In genomic region chr19:16066611-16067104, GRCh38 we compare ENCODE assay signal across 8 cellular contexts. TPM values are rescaled to one million over a fixed set of nuclear protein-coding genes. Genes with fewer than 3 reads are reported as not detected.
DNase-seq lines count a peak whose midpoint lies in the region; ATAC-seq and TF ChIP-seq lines count a peak whose summit lies in the region.

No MANE protein-coding gene starts in this region.

- in situ Hi-C loops in brain microvascular endothelial cell (cut with HindIII; ENCODE audit: low pct_ligation_motif_present, low sequenced_read_pairs): no loop called here

- no peak for ATAC-seq in HG02588 (IDR thresholded peaks at IDR 0.05; ENCODE audit: unreplicated experiment)
- no peak for ATAC-seq in HG03571 (IDR thresholded peaks at IDR 0.05; ENCODE audit: unreplicated experiment)

- peak; percentile 34 for DNase-seq in SKM-1 treated with dmso at 0.1 percent for 144 hours (lab: John Stamatoyannopoulos, UW; ENCODE audit: unreplicated experiment)
- DNase-seq in SKM-1 (lab: John Stamatoyannopoulos, UW; ENCODE audit: unreplicated experiment): no peak
- DNase-seq in RWPE1 (ENCODE audit: low spot score): peak; percentile 72
- DNase-seq in brain microvascular endothelial cell: peak; percentile 76
- DNase-seq in lung microvascular endothelial cell (ENCODE audit: low read depth in 2 of 2): peak; percentile 87 to 91

- CTCF ChIA-PET in RWPE1 (lab: Yijun Ruan, JAX): interaction anchor here (1.0 to 1.4 kb wide), 2 partner anchors 9 to 25 kb away, joined by 4 to 5 read pairs; no protein-coding TSS in a partner anchor

- no peaks in the 10 kb centered on the region for H3K4me1 ChIP-seq in urinary bladder (ENCODE audit: insufficient read depth)

- POLR2A ChIA-PET in RWPE1 (lab: Yijun Ruan, JAX; ENCODE audit: low non-redundant PET): interaction anchor here (0.6 to 0.7 kb wide), 5 partner anchors 10 to 724 kb away, joined by 3 to 4 read pairs (median 4); partner anchors contain the start of gene TPM4

- 43% methylated on average over 6 of the region's 6 CpGs for WGBS in urinary bladder

- no peak for TF ChIP-seq CTCF in RWPE1 (conservative IDR thresholded peaks at IDR 0.05; ENCODE audit: low read depth)
- TF ChIP-seq CTCF in brain microvascular endothelial cell (IDR thresholded peaks at IDR 0.05; ENCODE audit: low read depth, low read length, missing control alignments): peak; percentile 51

- peak overlapping the region; percentile 90 for H3K27ac ChIP-seq in RWPE1
- H3K27ac ChIP-seq in brain microvascular endothelial cell: peak overlapping the region; percentile 89
- H3K27ac ChIP-seq in urinary bladder (ENCODE audit: low read depth): peak overlapping the region; percentile 85

- H3K4me3 ChIP-seq in brain microvascular endothelial cell (ENCODE audit: low read depth, low read length) (no peak overlapping the region), urinary bladder (ENCODE audit: low read depth, low read length) (no peak overlapping the region)

- H3K36me3 ChIP-seq in brain microvascular endothelial cell (replicated peaks) (no peaks in the 10 kb centered on the region), urinary bladder (ENCODE audit: insufficient read depth) (no peaks in the 10 kb centered on the region)

- no peaks in the 10 kb centered on the region for H3K27me3 ChIP-seq in brain microvascular endothelial cell (replicated peaks)

RNA-seq across cellular contexts. Expression of gene TPM4, which starts 9.6 kb away (rescaled TPM):
- 301 and 363 TPM in 2 replicates for total RNA-seq in lung microvascular endothelial cell
- 438 TPM for total RNA-seq in urinary bladder
- polyA plus RNA-seq in urinary bladder: 424 TPM

RNA-seq across cellular contexts. Expression of gene RAB8A, which starts 45.0 kb away (rescaled TPM):
- total RNA-seq in lung microvascular endothelial cell (79.8 and 114 TPM in 2 replicates), urinary bladder (69.5 TPM)
- 43.6 TPM for polyA plus RNA-seq in urinary bladder
